ENCODE assay signal across 8 cellular contexts in the genomic region with DNA sequence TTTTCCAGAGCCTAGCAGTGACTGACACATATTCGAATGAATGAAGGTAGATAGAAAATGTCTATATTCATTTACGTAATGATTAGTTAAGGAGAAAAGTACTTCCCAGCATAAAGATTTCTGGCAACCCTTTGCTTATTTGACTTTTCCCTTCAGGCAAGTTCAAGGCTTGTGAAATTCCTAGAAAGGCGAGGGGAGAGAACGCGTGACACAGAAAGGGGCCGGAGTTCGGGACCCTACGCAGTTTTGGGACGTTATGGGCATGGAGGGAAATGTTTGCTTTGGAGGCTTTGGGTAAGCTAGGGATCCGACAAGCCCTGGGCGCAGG. TPM values are rescaled to one million over a fixed set of nuclear protein-coding genes. Genes with fewer than 3 reads are reported as not detected.
DNase-seq lines count a peak whose midpoint lies in the region; ATAC-seq and TF ChIP-seq lines count a peak whose summit lies in the region.

No MANE protein-coding gene starts in this region.

- H3K4me3 ChIP-seq in BJ (ENCODE audit: low read depth, low read length) (peak overlapping the region; percentile 72), NB4 (ENCODE audit: low read depth, low read length) (peak overlapping the region; percentile 55)
- peak overlapping the region; percentile 52 for H3K4me3 ChIP-seq in effector memory CD4-positive, alpha-beta T cell (ENCODE audit: insufficient read depth, low read depth, low read length, poor library complexity, severe bottlenecking)

- peaks cover 27% of the 10 kb centered on the region for H3K4me1 Mint-ChIP-seq in nephron progenitor cell

- no peaks in the 10 kb centered on the region for H3K9me3 Mint-ChIP-seq in nephron progenitor cell

- H3K9me3 ChIP-seq in effector memory CD4-positive, alpha-beta T cell (ENCODE audit: control insufficient read depth, low read length), result no peaks in the 10 kb centered on the region

- H3K27ac Mint-ChIP-seq in nephron progenitor cell, result no peak overlapping the region

- POLR2A ChIA-PET in BJ (lab: Charles Lee), result no interaction called here

- DNase-seq in BJ (ENCODE audit: low read depth) (no peak), NB4 (ENCODE audit: low read depth) (no peak), nephron progenitor cell (no peak), NCI-H2171 treated with DMSO at 0.1 percent for 48 hours (lab: John Stamatoyannopoulos, UW) (no peak), dedifferentiated amniotic fluid mesenchymal stem cell (ENCODE audit: extremely low spot score) (no peak)
- DNase-seq in effector memory CD4-positive, alpha-beta T cell, result no peak

- H3K27me3 Mint-ChIP-seq in nephron progenitor cell (ENCODE audit: low read depth, poor library complexity), result peaks cover 7% of the 10 kb centered on the region

- no peak for TF ChIP-seq POLR2A in NB4 (IDR thresholded peaks at IDR 0.05; ENCODE audit: extremely low read depth, insufficient read length)

- no peaks in the 10 kb centered on the region for H3K36me3 ChIP-seq in BJ (ENCODE audit: control insufficient read depth, insufficient read depth, low read length)
- no peaks in the 10 kb centered on the region for H3K36me3 ChIP-seq in effector memory CD4-positive, alpha-beta T cell (ENCODE audit: control insufficient read depth, insufficient read depth, low read length)

- no peak overlapping the region for H3K27ac ChIP-seq in effector memory CD4-positive, alpha-beta T cell (ENCODE audit: insufficient read depth, low read length, poor library complexity, severe bottlenecking)

- ATAC-seq in HG02884 (IDR thresholded peaks at IDR 0.05; ENCODE audit: unreplicated experiment) (no peak), GM19328 (IDR thresholded peaks at IDR 0.05; ENCODE audit: unreplicated experiment) (no peak)

- H3K4me3 Mint-ChIP-seq in nephron progenitor cell, result peak overlapping the region; percentile 85

- TF ChIP-seq CTCF in BJ (IDR thresholded peaks at IDR 0.05; ENCODE audit: insufficient read depth, low read depth, low read length), result no peak
- no peak for TF ChIP-seq CTCF in NB4 (IDR thresholded peaks at IDR 0.05; ENCODE audit: low read depth, low read length)
- no peak for TF ChIP-seq CTCF in nephron progenitor cell (IDR thresholded peaks at IDR 0.05)

- CTCF ChIA-PET in BJ (lab: Yijun Ruan, JAX), result no interaction called here

- no peaks in the 10 kb centered on the region for H3K36me3 Mint-ChIP-seq in nephron progenitor cell (ENCODE audit: low read depth)

- peaks cover 3% of the 10 kb centered on the region; the same call in 1 of the 2 replicates for H3K27me3 ChIP-seq in BJ (ENCODE audit: control insufficient read depth, insufficient read depth, low read length)
- no peaks in the 10 kb centered on the region for H3K27me3 ChIP-seq in effector memory CD4-positive, alpha-beta T cell (replicated peaks; ENCODE audit: control insufficient read depth, insufficient read depth, low read length, poor library complexity, severe bottlenecking)

- peaks cover 13% of the 10 kb centered on the region for H3K4me1 ChIP-seq in effector memory CD4-positive, alpha-beta T cell (ENCODE audit: control insufficient read depth, insufficient read depth, low read length, poor library complexity, severe bottlenecking)

RNA-seq across cellular contexts. Expression of a gene that starts 0.5 kb away (rescaled TPM):
- polyA plus RNA-seq in BJ (2011; rRNA removed), result 11.1 and 22.7 TPM in 2 replicates
- 18.5 and 22.6 TPM in 2 replicates for polyA minus RNA-seq in BJ (2011; rRNA and poly(A)+ RNA removed)
